ENCODE assay signal across 32 cellular contexts in genomic region chr4:36590343-36590742, GRCh38.
"Had no signal": no experiment of that assay in that cellular context is flagged by ENCODE, and none has a peak within 500 bp of the region (broad histone marks: within the 10 kb centered on the region; RNA-seq: fewer than 3 reads in every experiment).

No MANE protein-coding gene starts in this region.

- H3K27ac ChIP-seq: adrenal gland, ascending aorta, body of pancreas, brain microvascular endothelial cell, breast epithelium, cardiac muscle cell had no signal

- DNase-seq: activated effector memory CD4-positive, alpha-beta T cell treated with anti-CD3 and anti-CD28 coated beads, Interleukin-2, amount 50 U/mL, for 16 hours; activated effector memory CD4-positive, alpha-beta T cell treated with Interleukin-2 at 50 U/mL for 16 hours; activated gamma-delta T cell; activated gamma-delta T cell treated with Interleukin-2 at 50 U/mL for 16 hours; activated naive CD4-positive, alpha-beta T cell; activated naive CD4-positive, alpha-beta T cell treated with anti-CD3 and anti-CD28 coated beads for 36 hours; activated naive CD4-positive, alpha-beta T cell treated with anti-CD3 and anti-CD28 coated beads, Interleukin-2, amount 10 ng/mL, durations not matched to agents 7 days and 5 days; activated naive CD4-positive, alpha-beta T cell treated with anti-CD3 and anti-CD28 coated beads, Interleukin-2, amount 50 U/mL, for 16 hours; activated naive CD4-positive, alpha-beta T cell treated with Interleukin-2 at 50 U/mL for 16 hours; activated naive CD8-positive, alpha-beta T cell treated with anti-CD3 and anti-CD28 coated beads for 36 hours; activated naive CD8-positive, alpha-beta T cell treated with anti-CD3 and anti-CD28 coated beads, Interleukin-2, amount 10 ng/mL, durations not matched to agents 7 days and 5 days; activated naive CD8-positive, alpha-beta T cell treated with anti-CD3 and anti-CD28 coated beads, Interleukin-2, amount 50 U/mL, for 24 hours; activated T-cell treated with anti-CD3 and anti-CD28 coated beads, Interleukin-2, amount 50 U/mL, for 4 hours; activated T-cell treated with anti-CD3 and anti-CD28 coated beads, Interleukin-2, amount 50 U/mL, for 48 hours; activated T-cell treated with anti-CD3 and anti-CD28 coated beads, Interleukin-2, amount 50 U/mL, for 72 hours; adrenal gland; amniotic stem cell; amygdala; anterior cingulate cortex; aorta; body of pancreas; brain microvascular endothelial cell; caudate nucleus; central memory CD4-positive, alpha-beta T cell; cerebellar nuclear complex had no signal

- ATAC-seq: activated naive CD4-positive, alpha-beta T cell treated with anti-CD3 and anti-CD28 coated beads, Interleukin-2, amount 50 U/mL, for 72 hours; activated naive CD8-positive, alpha-beta T cell treated with anti-CD3 and anti-CD28 coated beads, Interleukin-2, amount 50 U/mL, for 24 hours; activated T-cell treated with anti-CD3 and anti-CD28 coated beads, Interleukin-2, amount 50 U/mL, for 4 hours; activated T-cell treated with anti-CD3 and anti-CD28 coated beads, Interleukin-2, amount 50 U/mL, for 72 hours; activated T-helper 17 cell treated with anti-CD3 and anti-CD28 coated beads, Interleukin-2, amount 50 U/mL, for 72 hours; body of pancreas had no signal

- H3K9me3 ChIP-seq: adrenal gland, ascending aorta had no signal

- H3K27me3 ChIP-seq: adrenal gland, ascending aorta, body of pancreas, brain microvascular endothelial cell, breast epithelium, cardiac muscle cell had no signal

- FAIRE-seq: astrocyte, bronchial epithelial cell had no signal

- H3K4me1 ChIP-seq: adrenal gland, ascending aorta, body of pancreas, breast epithelium had no signal

- H3K4me3 ChIP-seq: adrenal gland, ascending aorta, body of pancreas, breast epithelium, cardiac muscle cell had no signal

- H3K36me3 ChIP-seq: adrenal gland, ascending aorta, brain microvascular endothelial cell, breast epithelium, cardiac muscle cell had no signal
